Comparison of ENCODE assay signal across 32 cellular contexts in the genomic region with DNA sequence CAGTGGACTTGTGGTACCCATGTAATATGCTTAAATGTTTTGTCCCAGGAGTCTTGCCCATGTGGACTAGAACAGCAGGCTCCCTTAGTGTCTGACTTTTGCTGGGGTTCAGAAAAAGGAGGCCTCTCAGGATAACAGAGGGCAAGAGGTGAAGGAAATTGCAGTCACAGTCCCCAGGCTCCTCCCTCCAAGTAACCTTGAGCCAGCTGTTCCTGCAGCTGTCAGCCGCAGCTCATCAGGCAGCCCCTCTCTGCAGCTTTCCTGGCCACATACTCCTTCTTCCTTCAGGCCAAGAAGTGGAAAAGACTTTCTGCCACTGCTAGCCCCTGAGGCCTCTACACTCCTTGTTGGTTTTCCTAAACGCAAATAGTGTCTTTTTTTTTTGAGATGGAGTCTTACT. TPM values are rescaled to one million over a fixed set of nuclear protein-coding genes. Genes with fewer than 3 reads are reported as not detected.
A peak's percentile ranks its signal among the peaks of the same experiment; 100 is the strongest.
DNase-seq lines count a peak whose midpoint lies in the region; ATAC-seq and TF ChIP-seq lines count a peak whose summit lies in the region.
"Had no signal": no experiment of that assay in that cellular context is flagged by ENCODE, and none has a peak within 500 bp of the region (broad histone marks: within the 10 kb centered on the region; RNA-seq: fewer than 3 reads in every experiment).

No MANE protein-coding gene starts in this region.

- no peaks in the 10 kb centered on the region for H3K9me3 ChIP-seq in CD8-positive, alpha-beta T cell (ENCODE audit: low read length)
- no peaks in the 10 kb centered on the region for H3K9me3 ChIP-seq in endodermal cell (ENCODE audit: control insufficient read depth, low read length)
- H3K9me3 ChIP-seq in CD8-positive, alpha-beta memory T cell (ENCODE audit: low read length), result no peaks in the 10 kb centered on the region
- H3K9me3 ChIP-seq: pancreas, thoracic aorta had no signal

- POLR2A ChIA-PET in CD8-positive, alpha-beta T cell (lab: Charles Lee), result no interaction called here
- POLR2A ChIA-PET in CD8-positive, alpha-beta memory T cell (lab: Charles Lee), result no interaction called here

- no peak overlapping the region for H3K4me3 ChIP-seq in CD8-positive, alpha-beta T cell (ENCODE audit: low read depth, low read length)
- H3K4me3 ChIP-seq in endodermal cell (ENCODE audit: low read length), result no peak overlapping the region
- no peak overlapping the region for H3K4me3 ChIP-seq in CD8-positive, alpha-beta memory T cell (ENCODE audit: low read length)
- H3K4me3 ChIP-seq: cardiac muscle cell, coronary artery, pancreas, thoracic aorta had no signal

- no peak overlapping the region for H3K27ac ChIP-seq in CD8-positive, alpha-beta T cell (ENCODE audit: low read depth, low read length)
- no peak overlapping the region for H3K27ac ChIP-seq in endodermal cell (ENCODE audit: low read depth, low read length)
- H3K27ac ChIP-seq in CD8-positive, alpha-beta memory T cell (ENCODE audit: low read depth, low read length), result no peak overlapping the region
- H3K27ac ChIP-seq: cardiac muscle cell, coronary artery, pancreas, thoracic aorta had no signal

- H3K4me1 Mint-ChIP-seq in activated T-cell treated with anti-CD3 and anti-CD28 coated beads, Interleukin-2, amount 50 U/mL, for 24 hours (ENCODE audit: low read depth), result peaks cover 28% of the 10 kb centered on the region
- peaks cover 17% of the 10 kb centered on the region for H3K4me1 Mint-ChIP-seq in CD8-positive, alpha-beta T cell (ENCODE audit: low read depth)
- peaks cover 60% of the 10 kb centered on the region for H3K4me1 Mint-ChIP-seq in T-helper 1 cell treated with Interleukin-12 subunit alpha and Interleukin-12 subunit beta and Interleukin-4 antibody, amounts not matched to agents 30 μg/mL and 1 μg/mL, for 36 hours (ENCODE audit: low read depth)
- H3K4me1 Mint-ChIP-seq in endodermal cell, result no peaks in the 10 kb centered on the region
- peaks cover 7 to 9% (median 7%) of the 10 kb centered on the region in 3 donors for H3K4me1 Mint-ChIP-seq in CD8-positive, alpha-beta memory T cell
- H3K4me1 Mint-ChIP-seq: neural crest cell, WTC11 had no signal

- H3K27me3 ChIP-seq in CD8-positive, alpha-beta T cell (ENCODE audit: insufficient read depth, low read length), result no peaks in the 10 kb centered on the region
- H3K27me3 ChIP-seq in endodermal cell (ENCODE audit: control insufficient read depth, insufficient read depth, low read length, poor library complexity, severe bottlenecking), result no peaks in the 10 kb centered on the region
- H3K27me3 ChIP-seq in CD8-positive, alpha-beta memory T cell (ENCODE audit: insufficient read depth, low read length, poor library complexity, severe bottlenecking), result no peaks in the 10 kb centered on the region
- H3K27me3 ChIP-seq: cardiac muscle cell, pancreas had no signal

- no peak overlapping the region for H3K4me3 Mint-ChIP-seq in activated T-cell treated with anti-CD3 and anti-CD28 coated beads, Interleukin-2, amount 50 U/mL, for 24 hours
- no peak overlapping the region for H3K4me3 Mint-ChIP-seq in CD8-positive, alpha-beta T cell
- peak overlapping the region; percentile 56 for H3K4me3 Mint-ChIP-seq in T-helper 1 cell treated with Interleukin-12 subunit alpha and Interleukin-12 subunit beta and Interleukin-4 antibody, amounts not matched to agents 30 μg/mL and 1 μg/mL, for 36 hours
- no peak overlapping the region for H3K4me3 Mint-ChIP-seq in endodermal cell
- no peak overlapping the region for H3K4me3 Mint-ChIP-seq in CD8-positive, alpha-beta memory T cell
- H3K4me3 Mint-ChIP-seq: effector memory CD8-positive, alpha-beta T cell; neural crest cell; WTC11 had no signal

- no peaks in the 10 kb centered on the region for H3K36me3 Mint-ChIP-seq in activated T-cell treated with anti-CD3 and anti-CD28 coated beads, Interleukin-2, amount 50 U/mL, for 24 hours (ENCODE audit: low read depth)
- H3K36me3 Mint-ChIP-seq in CD8-positive, alpha-beta T cell, result no peaks in the 10 kb centered on the region
- peaks cover 26% of the 10 kb centered on the region for H3K36me3 Mint-ChIP-seq in T-helper 1 cell treated with Interleukin-12 subunit alpha and Interleukin-12 subunit beta and Interleukin-4 antibody, amounts not matched to agents 30 μg/mL and 1 μg/mL, for 36 hours (ENCODE audit: low read depth)
- no peaks in the 10 kb centered on the region for H3K36me3 Mint-ChIP-seq in endodermal cell (ENCODE audit: low read depth)
- no peaks in the 10 kb centered on the region for H3K36me3 Mint-ChIP-seq in CD8-positive, alpha-beta memory T cell
- H3K36me3 Mint-ChIP-seq: immature natural killer cell, WTC11 had no signal

- H3K27me3 Mint-ChIP-seq in activated T-cell treated with anti-CD3 and anti-CD28 coated beads, Interleukin-2, amount 50 U/mL, for 24 hours, result peaks cover 17% of the 10 kb centered on the region
- H3K27me3 Mint-ChIP-seq in CD8-positive, alpha-beta T cell (ENCODE audit: low read depth), result no peaks in the 10 kb centered on the region
- no peaks in the 10 kb centered on the region for H3K27me3 Mint-ChIP-seq in T-helper 1 cell treated with Interleukin-12 subunit alpha and Interleukin-12 subunit beta and Interleukin-4 antibody, amounts not matched to agents 30 μg/mL and 1 μg/mL, for 36 hours (ENCODE audit: low read depth)
- H3K27me3 Mint-ChIP-seq in endodermal cell (ENCODE audit: insufficient read depth), result peaks cover 4% of the 10 kb centered on the region
- H3K27me3 Mint-ChIP-seq in CD8-positive, alpha-beta memory T cell, result peaks cover 1 to 34% of the 10 kb centered on the region in 2 donors

- CTCF ChIA-PET in CD8-positive, alpha-beta T cell (lab: Charles Lee), result interaction anchor here (0.7 kb wide), 1 partner anchor 943 kb away, joined by 4 read pairs; no protein-coding TSS in a partner anchor
- CTCF ChIA-PET in CD8-positive, alpha-beta memory T cell (lab: Charles Lee), result no interaction called here

- ATAC-seq in CD8-positive, alpha-beta T cell, result no peak
- ATAC-seq in GM18498 (IDR thresholded peaks at IDR 0.05; ENCODE audit: unreplicated experiment) (no peak), HG03045 (IDR thresholded peaks at IDR 0.05; ENCODE audit: unreplicated experiment) (no peak)
- ATAC-seq: effector memory CD8-positive, alpha-beta T cell; left cardiac atrium; pancreas; WTC11 had no signal

- peak overlapping the region; percentile 92 for H3K27ac Mint-ChIP-seq in activated T-cell treated with anti-CD3 and anti-CD28 coated beads, Interleukin-2, amount 50 U/mL, for 24 hours
- peak overlapping the region; percentile 57 for H3K27ac Mint-ChIP-seq in CD8-positive, alpha-beta T cell
- peak overlapping the region; percentile 98 for H3K27ac Mint-ChIP-seq in T-helper 1 cell treated with Interleukin-12 subunit alpha and Interleukin-12 subunit beta and Interleukin-4 antibody, amounts not matched to agents 30 μg/mL and 1 μg/mL, for 36 hours
- H3K27ac Mint-ChIP-seq in endodermal cell, result no peak overlapping the region
- H3K27ac Mint-ChIP-seq in CD8-positive, alpha-beta memory T cell, result no peak overlapping the region
- H3K27ac Mint-ChIP-seq: effector memory CD8-positive, alpha-beta T cell; WTC11 had no signal

- no peaks in the 10 kb centered on the region for H3K36me3 ChIP-seq in CD8-positive, alpha-beta T cell (ENCODE audit: insufficient read depth, low read length)
- H3K36me3 ChIP-seq in endodermal cell (ENCODE audit: control insufficient read depth, insufficient read depth, low read length), result no peaks in the 10 kb centered on the region
- H3K36me3 ChIP-seq in CD8-positive, alpha-beta memory T cell (ENCODE audit: insufficient read depth, low read length), result no peaks in the 10 kb centered on the region
- H3K36me3 ChIP-seq: cardiac muscle cell, pancreas, thoracic aorta had no signal

- peaks cover 16% of the 10 kb centered on the region for H3K4me1 ChIP-seq in CD8-positive, alpha-beta T cell (ENCODE audit: insufficient read depth, low read length)
- H3K4me1 ChIP-seq in endodermal cell (ENCODE audit: control insufficient read depth, insufficient read depth, low read length), result no peaks in the 10 kb centered on the region
- H3K4me1 ChIP-seq in CD8-positive, alpha-beta memory T cell (ENCODE audit: insufficient read depth, low read length), result peaks cover 6% of the 10 kb centered on the region
- H3K4me1 ChIP-seq: pancreas had no signal

- no peaks in the 10 kb centered on the region for H3K9me3 Mint-ChIP-seq in activated T-cell treated with anti-CD3 and anti-CD28 coated beads, Interleukin-2, amount 50 U/mL, for 24 hours
- no peaks in the 10 kb centered on the region for H3K9me3 Mint-ChIP-seq in CD8-positive, alpha-beta T cell
- peaks cover 3% of the 10 kb centered on the region for H3K9me3 Mint-ChIP-seq in T-helper 1 cell treated with Interleukin-12 subunit alpha and Interleukin-12 subunit beta and Interleukin-4 antibody, amounts not matched to agents 30 μg/mL and 1 μg/mL, for 36 hours
- H3K9me3 Mint-ChIP-seq in endodermal cell, result no peaks in the 10 kb centered on the region
- no peaks in the 10 kb centered on the region for H3K9me3 Mint-ChIP-seq in CD8-positive, alpha-beta memory T cell
- H3K9me3 Mint-ChIP-seq: effector memory CD8-positive, alpha-beta T cell; immature natural killer cell; neural crest cell had no signal

- WGBS in endodermal cell (ENCODE audit: insufficient coverage in 1 of 2, insufficient read length in 1 of 2), 2 experiments, result 80 to 96% methylated on average over 1 to 2 of the region's 2 CpGs

- no peak for DNase-seq in activated T-cell treated with anti-CD3 and anti-CD28 coated beads, Interleukin-2, amount 50 U/mL, for 24 hours
- no peak for DNase-seq in activated T-cell treated with anti-CD3 and anti-CD28 coated beads, Interleukin-2, amount 50 U/mL, for 48 hours
- DNase-seq in CD8-positive, alpha-beta T cell, result no peak
- DNase-seq in endodermal cell, result peak; percentile 8
- no peak for DNase-seq in CD8-positive, alpha-beta memory T cell
- DNase-seq: activated T-cell treated with anti-CD3 and anti-CD28 coated beads, Interleukin-2, amount 50 U/mL, for 1 hour; AML-193; effector memory CD8-positive, alpha-beta T cell; erythroblast; left cardiac atrium; MM.1S; NCI-H1105 treated with DMSO at 0.1 percent for 48 hours; NCI-H187 treated with DMSO at 0.1 percent for 48 hours; NCI-H2171; NCI-H510A treated with DMSO at 0.1 percent for 48 hours; pancreas; retina; SIG-M5; small intestine; stimulated activated naive CD4-positive, alpha-beta T cell treated with Interleukin-2 at 50 U/mL for 16 hours; SW 1271 had no signal

- no peak overlapping the region for H3K9ac ChIP-seq in endodermal cell (ENCODE audit: extremely low read depth, low read length, poor library complexity, severe bottlenecking)

- TF ChIP-seq CTCF in CD8-positive, alpha-beta T cell (IDR thresholded peaks at IDR 0.05), result no peak
- no peak for TF ChIP-seq CTCF in endodermal cell (conservative IDR thresholded peaks at IDR 0.05)

- intact Hi-C loops in CD8-positive, alpha-beta T cell (cut with DNase I, micrococcal nuclease), result no loop called here

RNA-seq across cellular contexts. Expression of a gene that starts 6.3 kb away (rescaled TPM):
- total RNA-seq in CD8-positive, alpha-beta T cell, result under 1 TPM; 0.11 to 0.19 TPM
- under 1 TPM; 0.77 to 0.84 TPM for total RNA-seq in endodermal cell
- polyA plus RNA-seq in endodermal cell (2013, experiment 1 of 2), result 0.14 TPM
- 0.33 TPM for polyA plus RNA-seq in endodermal cell (2013, experiment 2 of 2)
- total RNA-seq in CD8-positive, alpha-beta memory T cell, result under 1 TPM; 0.59 to 0.84 TPM
- polyA plus RNA-seq in CD8-positive, alpha-beta memory T cell, result 0.06 TPM
- total RNA-seq: A673, HT-29, neural crest cell had no signal
- polyA plus RNA-seq: immature natural killer cell had no signal

Comparison
In these comparisons a context has a peak if more than half of its experiments do, and no peak if none do; other contexts are left out.
1. H3K27ac Mint-ChIP-seq: peak in activated T-cell treated with anti-CD3 and anti-CD28 coated beads, Interleukin-2, amount 50 U/mL, for 24 hours (single experiment), CD8-positive, alpha-beta T cell (single experiment) and T-helper 1 cell treated with Interleukin-12 subunit alpha and Interleukin-12 subunit beta and Interleukin-4 antibody, amounts not matched to agents 30 μg/mL and 1 μg/mL, for 36 hours (single experiment); none in endodermal cell (single experiment) and CD8-positive, alpha-beta memory T cell (0 of 8).